In the genomic region with DNA sequence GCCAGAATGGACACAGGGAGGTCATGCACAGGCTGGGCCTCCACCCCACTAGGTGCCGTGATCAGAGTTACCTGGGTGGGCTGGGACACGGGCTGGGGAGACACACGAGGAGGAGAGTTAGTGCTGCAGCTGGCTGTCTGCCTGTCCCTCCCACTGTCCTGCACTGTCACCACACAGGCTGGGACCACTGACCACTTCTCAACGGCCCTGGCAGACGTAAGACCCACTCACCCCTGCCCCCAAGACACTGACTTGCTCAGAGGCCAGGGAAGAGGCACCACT, we compare ENCODE assay signal across 18 cellular contexts.
"Had no signal": no experiment of that assay in that cellular context is flagged by ENCODE, and none has a peak within 500 bp of the region (broad histone marks: within the 10 kb centered on the region; RNA-seq: fewer than 3 reads in every experiment).

No MANE protein-coding gene starts in this region.

- H3K27ac Mint-ChIP-seq: activated naive CD8-positive, alpha-beta T cell treated with anti-CD3 and anti-CD28 coated beads, Interleukin-2, amount 50 U/mL, for 24 hours; activated T-helper 17 cell treated with anti-CD3 and anti-CD28 coated beads, Interleukin-2, amount 50 U/mL, for 72 hours; mesothelial cell of epicardium; nephron had no signal

- ATAC-seq: activated naive CD8-positive, alpha-beta T cell treated with anti-CD3 and anti-CD28 coated beads, Interleukin-2, amount 50 U/mL, for 24 hours; heart left ventricle; stimulated activated naive CD8-positive, alpha-beta T cell treated with anti-CD3 and anti-CD28 coated beads, Interleukin-15, amount 100 ng/mL, for 72 hours had no signal

- H3K4me1 Mint-ChIP-seq: activated T-helper 17 cell treated with anti-CD3 and anti-CD28 coated beads, Interleukin-2, amount 50 U/mL, for 72 hours; mesothelial cell of epicardium had no signal

- H3K4me3 ChIP-seq: colonic mucosa, heart left ventricle, lung had no signal

- H3K27me3 ChIP-seq: brain microvascular endothelial cell, colonic mucosa, heart left ventricle had no signal

- H3K27me3 Mint-ChIP-seq: activated naive CD8-positive, alpha-beta T cell treated with anti-CD3 and anti-CD28 coated beads, Interleukin-2, amount 50 U/mL, for 24 hours; activated T-helper 17 cell treated with anti-CD3 and anti-CD28 coated beads, Interleukin-2, amount 50 U/mL, for 72 hours; stimulated activated naive CD8-positive, alpha-beta T cell treated with anti-CD3 and anti-CD28 coated beads, Interleukin-15, amount 100 ng/mL, for 72 hours had no signal

- H3K9me3 ChIP-seq: colonic mucosa, heart left ventricle had no signal

- H3K4me1 ChIP-seq: colonic mucosa had no signal

- FAIRE-seq: kidney had no signal

- H3K27ac ChIP-seq: brain microvascular endothelial cell, colonic mucosa had no signal

- H3K4me3 Mint-ChIP-seq: activated naive CD8-positive, alpha-beta T cell treated with anti-CD3 and anti-CD28 coated beads, Interleukin-2, amount 50 U/mL, for 24 hours; activated T-helper 17 cell treated with anti-CD3 and anti-CD28 coated beads, Interleukin-2, amount 50 U/mL, for 72 hours; mesothelial cell of epicardium; nephron; stimulated activated naive CD8-positive, alpha-beta T cell treated with anti-CD3 and anti-CD28 coated beads, Interleukin-15, amount 100 ng/mL, for 72 hours had no signal

- DNase-seq: activated naive CD4-positive, alpha-beta T cell; activated naive CD8-positive, alpha-beta T cell treated with anti-CD3 and anti-CD28 coated beads, Interleukin-2, amount 50 U/mL, for 24 hours; activated T-cell treated with anti-CD3 and anti-CD28 coated beads for 4 hours; aorta; brain microvascular endothelial cell; central memory CD4-positive, alpha-beta T cell; colonic mucosa; foreskin melanocyte; nucleus accumbens; retina; stimulated activated naive CD8-positive, alpha-beta T cell treated with anti-CD3 and anti-CD28 coated beads, Interleukin-15, amount 100 ng/mL, for 72 hours; trophoblast cell had no signal

- H3K9me3 Mint-ChIP-seq: activated naive CD8-positive, alpha-beta T cell treated with anti-CD3 and anti-CD28 coated beads, Interleukin-2, amount 50 U/mL, for 24 hours; activated T-helper 17 cell treated with anti-CD3 and anti-CD28 coated beads, Interleukin-2, amount 50 U/mL, for 72 hours; mesothelial cell of epicardium; nephron; stimulated activated naive CD8-positive, alpha-beta T cell treated with anti-CD3 and anti-CD28 coated beads, Interleukin-15, amount 100 ng/mL, for 72 hours had no signal
